In the genomic region with DNA sequence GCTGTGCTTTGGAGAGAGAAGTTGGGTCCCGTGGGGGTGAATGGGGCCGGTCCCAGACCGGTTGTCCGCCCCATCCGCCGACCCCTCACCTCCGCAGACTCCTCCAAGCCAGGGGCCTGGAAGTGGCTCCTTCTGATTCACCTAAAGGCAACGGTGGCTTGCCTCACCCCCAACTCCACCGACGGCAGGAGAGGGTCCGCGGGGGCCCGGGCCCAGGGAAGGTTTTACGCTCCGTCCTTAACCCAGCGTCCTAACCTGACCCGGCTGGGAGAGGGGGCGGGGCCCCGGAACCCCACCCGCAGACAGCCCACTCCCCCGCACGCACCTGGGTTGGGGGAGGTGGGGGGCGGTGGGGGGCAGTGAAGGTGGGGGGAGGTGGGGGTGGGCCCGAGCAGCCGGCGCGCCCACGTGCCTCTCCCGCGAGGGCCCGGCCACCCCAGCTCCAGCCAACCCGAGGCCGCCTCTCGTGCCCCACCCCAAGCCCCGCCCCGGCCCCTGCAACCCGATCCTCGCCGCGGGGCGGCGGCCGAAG, we compare ENCODE assay signal across 1 cellular context.
TF ChIP-seq lines count a peak whose summit lies in the region.

No MANE protein-coding gene starts in this region.

TF ChIP-seq in IMR-90, 13 proteins besides CTCF, POLR2A, EP300 and RAD21:
- TF ChIP-seq CEBPB (IDR thresholded peaks at IDR 0.05; ENCODE audit: low read depth, low read length) (no peak), RCOR1 (IDR thresholded peaks at IDR 0.05; ENCODE audit: insufficient replicate concordance, low read length) (no peak), CHD1 (IDR thresholded peaks at IDR 0.05; ENCODE audit: low read depth, low read length) (no peak), FOS (IDR thresholded peaks at IDR 0.05; ENCODE audit: low read depth, low read length) (no peak), BHLHE40 (IDR thresholded peaks at IDR 0.05; ENCODE audit: low read depth, low read length) (no peak), MXI1 (IDR thresholded peaks at IDR 0.05; ENCODE audit: borderline replicate concordance, low read depth, low read length) (no peak), SMC3 (IDR thresholded peaks at IDR 0.05; ENCODE audit: low read depth, low read length) (no peak), MAFK (IDR thresholded peaks at IDR 0.05; ENCODE audit: low read depth, low read length) (no peak), MAZ (IDR thresholded peaks at IDR 0.05; ENCODE audit: borderline replicate concordance, low read depth, low read length) (no peak), NFE2L2 (IDR thresholded peaks at IDR 0.05; ENCODE audit: low read depth, low read length) (no peak)
- TF ChIP-seq, protein P1, sequence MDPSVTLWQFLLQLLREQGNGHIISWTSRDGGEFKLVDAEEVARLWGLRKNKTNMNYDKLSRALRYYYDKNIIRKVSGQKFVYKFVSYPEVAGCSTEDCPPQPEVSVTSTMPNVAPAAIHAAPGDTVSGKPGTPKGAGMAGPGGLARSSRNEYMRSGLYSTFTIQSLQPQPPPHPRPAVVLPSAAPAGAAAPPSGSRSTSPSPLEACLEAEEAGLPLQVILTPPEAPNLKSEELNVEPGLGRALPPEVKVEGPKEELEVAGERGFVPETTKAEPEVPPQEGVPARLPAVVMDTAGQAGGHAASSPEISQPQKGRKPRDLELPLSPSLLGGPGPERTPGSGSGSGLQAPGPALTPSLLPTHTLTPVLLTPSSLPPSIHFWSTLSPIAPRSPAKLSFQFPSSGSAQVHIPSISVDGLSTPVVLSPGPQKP (IDR thresholded peaks at IDR 0.05; ENCODE audit: borderline replicate concordance, low read depth, low read length): no peak
